ENCODE assay signal across 8 cellular contexts in the genomic region with DNA sequence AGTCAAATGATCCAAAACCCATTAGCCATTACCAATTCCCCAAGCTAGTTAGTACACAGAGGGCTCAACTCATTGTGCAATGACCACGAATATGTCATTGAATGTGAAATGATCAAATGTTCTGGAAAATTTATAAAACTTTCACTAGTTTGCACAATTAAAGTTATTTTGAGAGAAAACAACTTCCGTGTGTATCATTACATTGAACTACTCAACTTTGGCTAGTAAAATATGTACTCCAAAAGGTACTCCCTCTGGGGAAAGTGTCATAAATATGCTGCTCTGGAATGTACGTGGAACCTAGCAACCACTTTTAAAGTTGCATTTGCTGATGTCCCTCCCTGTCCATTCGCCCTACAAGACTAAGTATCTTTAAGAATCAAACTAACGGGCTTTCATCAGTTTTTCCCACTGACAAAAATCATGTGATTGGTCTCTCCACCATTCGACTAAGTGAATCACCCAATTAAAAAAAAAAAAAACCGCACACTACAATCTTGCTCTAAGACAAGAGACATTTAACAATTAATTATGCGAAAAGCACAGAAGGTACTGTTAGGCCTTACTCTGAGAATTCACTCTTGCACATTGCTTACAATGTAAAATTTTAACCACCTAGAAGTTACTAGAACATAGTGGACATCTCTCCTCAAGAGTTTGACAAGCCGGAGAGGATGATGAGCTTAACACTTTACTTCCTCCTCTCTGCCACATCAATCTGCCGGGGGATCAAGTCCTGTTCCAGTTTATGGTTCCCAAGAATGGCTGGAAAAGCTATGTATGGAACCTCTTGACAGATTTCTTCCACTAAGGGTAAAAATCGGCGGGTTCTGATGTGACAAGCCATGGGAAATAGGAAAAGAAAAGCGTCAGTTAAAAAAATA. TPM values are rescaled to one million over a fixed set of nuclear protein-coding genes. Genes with fewer than 3 reads are reported as not detected.
DNase-seq lines count a peak whose midpoint lies in the region; ATAC-seq and TF ChIP-seq lines count a peak whose summit lies in the region.

No MANE protein-coding gene starts in this region.

- H3K27ac Mint-ChIP-seq in osteocyte (ENCODE audit: unreplicated experiment), result peak overlapping the region; percentile 94

- peaks cover 16% of the 10 kb centered on the region for H3K36me3 Mint-ChIP-seq in osteocyte (ENCODE audit: unreplicated experiment)

- H3K4me3 Mint-ChIP-seq in osteocyte (ENCODE audit: unreplicated experiment), result peak overlapping the region; percentile 93

- no peaks in the 10 kb centered on the region for H3K27me3 Mint-ChIP-seq in osteocyte (ENCODE audit: unreplicated experiment)

- H3K27ac ChIP-seq in Peyer's patch, result peak overlapping the region; percentile 87 to 98 (median 95)

- H3K9me3 ChIP-seq in Peyer's patch, result no peaks in the 10 kb centered on the region

- H3K4me1 Mint-ChIP-seq in osteocyte (ENCODE audit: unreplicated experiment), result peaks cover 47% of the 10 kb centered on the region

- DNase-seq in GM12865 (ENCODE audit: low read depth) (no peak), Peyer's patch (no peak), epithelial cell of esophagus (ENCODE audit: low read depth) (peak; percentile 22), osteocyte (ENCODE audit: extremely low spot score, unreplicated experiment) (no peak), kidney glomerular epithelial cell (lab: John Stamatoyannopoulos, UW) (no peak), NCI-H1694 (lab: John Stamatoyannopoulos, UW) (no peak)
- no peak for DNase-seq in activated CD4-positive, alpha-beta T cell treated with anti-CD3 and anti-CD28 coated beads for 48 hours

- H3K4me1 ChIP-seq in Peyer's patch, result peaks cover 0 to 32% (median 7%) of the 10 kb centered on the region in 4 donors

- H3K9me3 Mint-ChIP-seq in osteocyte (ENCODE audit: unreplicated experiment), result no peaks in the 10 kb centered on the region

- no peaks in the 10 kb centered on the region for H3K27me3 ChIP-seq in Peyer's patch

- ATAC-seq in HG03097 (IDR thresholded peaks at IDR 0.05; ENCODE audit: low FRiP score, unreplicated experiment), result no peak

- TF ChIP-seq POLR2A in Peyer's patch (IDR thresholded peaks at IDR 0.05), result no peak

- TF ChIP-seq CTCF in GM12865 (IDR thresholded peaks at IDR 0.05; ENCODE audit: insufficient read depth, low read depth, low read length, missing control alignments) (no peak), Peyer's patch (IDR thresholded peaks at IDR 0.05) (no peak), epithelial cell of esophagus (IDR thresholded peaks at IDR 0.05; ENCODE audit: insufficient read depth, low read depth, low read length, missing control alignments) (no peak), osteocyte (IDR thresholded peaks at IDR 0.05) (no peak)

- peaks cover 0 to 4% (median 0%) of the 10 kb centered on the region in 3 donors for H3K36me3 ChIP-seq in Peyer's patch

- H3K4me3 ChIP-seq in GM12865 (ENCODE audit: low read depth, low read length) (peak overlapping the region; percentile 64), Peyer's patch (peak overlapping the region; percentile 65 to 97 (median 86)), epithelial cell of esophagus (ENCODE audit: low read length) (peak overlapping the region; percentile 87)

RNA-seq across cellular contexts. Expression of a gene that starts 1.1 kb away (rescaled TPM):
- total RNA-seq in Peyer's patch (10 to 100 TPM; 24.1 to 36.3 (median 32.8) TPM), osteocyte (48.0 and 48.5 TPM in 2 replicates)

RNA-seq across cellular contexts. Expression of a gene that starts 38.1 kb away (rescaled TPM):
- not detected for total RNA-seq in Peyer's patch
- total RNA-seq in osteocyte, result 0.18 TPM in 1 of 2 replicates, not detected in the other
